In the genomic region with DNA sequence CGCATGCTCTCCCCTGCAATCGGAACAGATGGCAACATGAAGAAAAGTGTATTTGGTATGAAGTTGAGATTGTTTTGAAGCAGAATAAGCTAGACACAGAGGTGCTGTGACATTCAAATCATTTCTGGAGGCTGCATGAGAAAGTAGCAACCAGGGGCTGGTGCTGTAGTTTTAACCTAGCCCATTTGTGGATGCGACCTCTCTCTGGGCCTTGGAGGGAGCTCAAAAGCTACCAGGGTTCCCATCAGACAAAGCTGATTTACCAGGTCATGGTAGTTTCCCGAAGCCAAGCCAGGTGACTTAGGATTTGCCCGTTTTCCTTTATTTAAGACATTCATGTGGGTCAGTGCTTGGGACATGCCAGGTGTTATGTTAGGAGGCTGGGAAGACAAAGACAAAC, we compare ENCODE assay signal across 22 cellular contexts.
"Had no signal": no experiment of that assay in that cellular context is flagged by ENCODE, and none has a peak within 500 bp of the region (broad histone marks: within the 10 kb centered on the region; RNA-seq: fewer than 3 reads in every experiment).

No MANE protein-coding gene starts in this region.

- H3K27ac Mint-ChIP-seq: activated B cell treated with CpG ODN at 0.5 μM for 24 hours; activated CD4-positive, alpha-beta memory T cell treated with anti-CD3 and anti-CD28 coated beads for 36 hours; activated naive CD8-positive, alpha-beta T cell; immature natural killer cell; mesothelial cell of epicardium; nephron; T-helper 1 cell treated with Interleukin-12 subunit alpha and Interleukin-12 subunit beta and Interleukin-4 antibody, amounts not matched to agents 30 μg/mL and 1 μg/mL, for 36 hours had no signal

- H3K27ac ChIP-seq: adrenal gland, foreskin keratinocyte, hepatocyte, left lung, thyroid gland, upper lobe of right lung had no signal

- H3K4me3 Mint-ChIP-seq: activated B cell treated with CpG ODN at 0.5 μM for 24 hours; activated CD4-positive, alpha-beta memory T cell treated with anti-CD3 and anti-CD28 coated beads for 36 hours; mesothelial cell of epicardium; nephron; T-helper 1 cell treated with Interleukin-12 subunit alpha and Interleukin-12 subunit beta and Interleukin-4 antibody, amounts not matched to agents 30 μg/mL and 1 μg/mL, for 36 hours had no signal

- H3K4me3 ChIP-seq: hepatocyte, left lung had no signal

- H3K27me3 ChIP-seq: thyroid gland had no signal

- H3K4me1 ChIP-seq: foreskin keratinocyte had no signal

- H3K36me3 ChIP-seq: adrenal gland, left lung, thyroid gland, upper lobe of right lung had no signal

- DNase-seq: activated B cell treated with CpG ODN at 0.5 μM for 24 hours; activated CD4-positive, alpha-beta memory T cell treated with anti-CD3 and anti-CD28 coated beads for 36 hours; activated CD4-positive, alpha-beta T cell treated with anti-CD3 and anti-CD28 coated beads for 4 hours; activated gamma-delta T cell treated with Interleukin-2 at 50 U/mL for 16 hours; activated T-cell treated with anti-CD3 and anti-CD28 coated beads for 4 hours; adrenal gland; central memory CD4-positive, alpha-beta T cell; effector CD8-positive, alpha-beta T cell; foreskin keratinocyte; immature natural killer cell; occipital lobe; stimulated activated CD4-positive, alpha-beta T cell treated with anti-CD3 and anti-CD28 coated beads, Interleukin-4, amount 100 ng/mL, for 1 hour; stimulated activated naive CD4-positive, alpha-beta T cell treated with Interleukin-2 at 50 U/mL for 16 hours; T1000 had no signal

- H3K9me3 ChIP-seq: adrenal gland, left lung, thyroid gland, upper lobe of right lung had no signal

- H3K36me3 Mint-ChIP-seq: activated CD4-positive, alpha-beta memory T cell treated with anti-CD3 and anti-CD28 coated beads for 36 hours; activated naive CD8-positive, alpha-beta T cell; immature natural killer cell; mesothelial cell of epicardium had no signal

- H3K9me3 Mint-ChIP-seq: activated B cell treated with CpG ODN at 0.5 μM for 24 hours; activated CD4-positive, alpha-beta memory T cell treated with anti-CD3 and anti-CD28 coated beads for 36 hours; immature natural killer cell; mesothelial cell of epicardium; nephron; T-helper 1 cell treated with Interleukin-12 subunit alpha and Interleukin-12 subunit beta and Interleukin-4 antibody, amounts not matched to agents 30 μg/mL and 1 μg/mL, for 36 hours had no signal

- H3K4me1 Mint-ChIP-seq: mesothelial cell of epicardium had no signal
